24 cellular contexts compared by ENCODE assay signal in the genomic region with DNA sequence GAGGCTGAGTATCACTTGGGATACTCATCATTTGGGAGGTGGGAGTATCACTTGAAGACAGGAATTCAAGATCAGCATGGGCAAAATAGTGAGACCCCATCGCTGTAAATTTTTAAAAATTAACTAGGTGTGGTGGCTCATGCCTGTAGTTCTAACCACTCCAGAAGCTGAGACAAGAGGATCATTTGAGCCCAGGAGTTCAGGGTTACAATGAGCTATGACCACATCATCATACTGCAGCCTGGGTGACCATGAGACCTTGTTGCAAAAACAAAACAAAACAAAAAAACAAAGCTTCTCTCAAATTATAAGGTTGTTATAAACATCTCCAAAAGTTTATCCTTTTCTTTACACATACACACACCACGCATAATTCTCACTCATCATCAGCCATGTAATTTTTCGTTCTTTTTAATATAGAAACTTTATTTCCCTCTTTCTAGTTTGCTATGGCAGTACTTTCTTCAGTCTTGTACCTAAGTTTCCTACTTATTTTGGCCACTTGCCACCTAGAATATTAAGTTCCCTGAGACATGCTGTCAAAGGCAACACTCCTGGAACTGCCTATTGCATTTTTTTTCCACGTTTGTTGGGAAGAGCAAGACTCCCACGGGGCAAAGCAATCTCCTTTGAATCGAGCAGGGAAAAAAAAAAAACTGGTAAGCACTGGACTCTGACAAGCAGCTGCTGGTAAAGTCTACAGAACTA. TPM values are rescaled to one million over a fixed set of nuclear protein-coding genes. Genes with fewer than 3 reads are reported as not detected.
DNase-seq lines count a peak whose midpoint lies in the region; ATAC-seq, FAIRE-seq and TF ChIP-seq lines count a peak whose summit lies in the region.
"Had no signal": no experiment of that assay in that cellular context is flagged by ENCODE, and none has a peak within 500 bp of the region (broad histone marks: within the 10 kb centered on the region; RNA-seq: fewer than 3 reads in every experiment).

No MANE protein-coding gene starts in this region.

- H3K9me3 ChIP-seq in HepG2 (ENCODE audit: low read length) (no peaks in the 10 kb centered on the region), right lobe of liver (no peaks in the 10 kb centered on the region)
- H3K9me3 ChIP-seq: heart right ventricle, upper lobe of left lung had no signal

- in situ Hi-C loops in HepG2 (cut with HindIII; ENCODE audit: extremely low pct_ligation_motif_present, low pct_unique_long_range_greater_than_20kb), result loop anchor here (25.0 kb wide), 1 partner anchor 201 kb away; no protein-coding TSS in a partner anchor

- H3K27ac Mint-ChIP-seq in chondrocyte (ENCODE audit: unreplicated experiment) (peak overlapping the region; percentile 53), type B pancreatic cell (peak overlapping the region; percentile 10)
- H3K27ac Mint-ChIP-seq in effector memory CD8-positive, alpha-beta T cell, result no peak overlapping the region
- H3K27ac Mint-ChIP-seq: activated CD4-positive, alpha-beta T cell treated with anti-CD3 and anti-CD28 coated beads for 36 hours; activated CD8-positive, alpha-beta memory T cell treated with anti-CD3 and anti-CD28 coated beads, Interleukin-2, amount 10 ng/mL, durations not matched to agents 7 days and 5 days; activated naive CD8-positive, alpha-beta T cell treated with anti-CD3 and anti-CD28 coated beads, Interleukin-2, amount 50 U/mL, for 24 hours; activated T-helper 2 cell treated with anti-CD3 and anti-CD28 coated beads, Interferon-gamma antibody, Interleukin-2, Interleukin-4, amounts not matched to agents 10 μg/mL and 5 μg/mL and 100 μg/mL, durations not matched to agents 14 hours and 24 hours and 36 hours; CD8-positive, alpha-beta T cell; GM23338; immature natural killer cell; natural killer cell; stimulated activated naive CD8-positive, alpha-beta T cell treated with anti-CD3 and anti-CD28 coated beads, Interleukin-15, Interleukin-2, amounts not matched to agents 100 ng/mL and 50 ng/mL, for 24 hours had no signal

- no peaks in the 10 kb centered on the region for H4K20me1 ChIP-seq in HepG2 (ENCODE audit: insufficient read depth, low read length)

- TF ChIP-seq POLR2A in HepG2 (IDR thresholded peaks at IDR 0.05; ENCODE audit: insufficient read depth in 1 of 2, low read depth in 2 of 2, low read length in 2 of 2) (no peak), right lobe of liver (IDR thresholded peaks at IDR 0.05) (no peak), GM12891 (IDR thresholded peaks at IDR 0.05; ENCODE audit: low read depth, low read length) (no peak)

- peaks cover 10% of the 10 kb centered on the region for H3K4me1 ChIP-seq in HepG2 (ENCODE audit: insufficient read depth, low read length)
- H3K4me1 ChIP-seq in right lobe of liver, result no peaks in the 10 kb centered on the region
- H3K4me1 ChIP-seq: upper lobe of left lung had no signal

- BruUV-seq in HepG2 (replicated peaks; lab: Mats Ljungman, UMichigan), result no TSS peak

- H3K9me3 Mint-ChIP-seq in chondrocyte (ENCODE audit: low read depth) (no peaks in the 10 kb centered on the region), type B pancreatic cell (no peaks in the 10 kb centered on the region)
- H3K9me3 Mint-ChIP-seq in effector memory CD8-positive, alpha-beta T cell, result no peaks in the 10 kb centered on the region
- H3K9me3 Mint-ChIP-seq: activated naive CD8-positive, alpha-beta T cell treated with anti-CD3 and anti-CD28 coated beads, Interleukin-2, amount 50 U/mL, for 24 hours; activated T-helper 2 cell treated with anti-CD3 and anti-CD28 coated beads, Interferon-gamma antibody, Interleukin-2, Interleukin-4, amounts not matched to agents 10 μg/mL and 5 μg/mL and 100 μg/mL, durations not matched to agents 14 hours and 24 hours and 36 hours; CD8-positive, alpha-beta T cell; central memory CD8-positive, alpha-beta T cell; GM23338; immature natural killer cell; natural killer cell; stimulated activated naive CD8-positive, alpha-beta T cell treated with anti-CD3 and anti-CD28 coated beads, Interleukin-15, Interleukin-2, amounts not matched to agents 100 ng/mL and 50 ng/mL, for 24 hours had no signal

- ATAC-seq in HepG2, result peak; percentile 76
- ATAC-seq in right lobe of liver, result no peak
- no peak for ATAC-seq in effector memory CD8-positive, alpha-beta T cell (replicated peaks)
- ATAC-seq: activated CD4-positive, alpha-beta T cell treated with anti-CD3 and anti-CD28 coated beads for 36 hours; activated CD8-positive, alpha-beta memory T cell treated with anti-CD3 and anti-CD28 coated beads, Interleukin-2, amount 10 ng/mL, durations not matched to agents 7 days and 5 days; activated naive CD8-positive, alpha-beta T cell treated with anti-CD3 and anti-CD28 coated beads, Interleukin-2, amount 50 U/mL, for 24 hours; CD8-positive, alpha-beta T cell; heart right ventricle; natural killer cell had no signal

- H3K27ac ChIP-seq in HepG2 (ENCODE audit: extremely low read length, insufficient read depth, low read length) (no peak overlapping the region), right lobe of liver (no peak overlapping the region)
- H3K27ac ChIP-seq: heart right ventricle, upper lobe of left lung had no signal

- H3K27me3 Mint-ChIP-seq in chondrocyte (ENCODE audit: low read depth) (no peaks in the 10 kb centered on the region), type B pancreatic cell (no peaks in the 10 kb centered on the region)
- peaks cover 26 to 34% of the 10 kb centered on the region in 2 donors for H3K27me3 Mint-ChIP-seq in effector memory CD8-positive, alpha-beta T cell

- H3K36me3 ChIP-seq in HepG2 (replicated peaks in 1 of 2; ENCODE audit: control insufficient read depth in 1 of 2, insufficient read depth in 2 of 2, low read length in 2 of 2) (no peaks in the 10 kb centered on the region), right lobe of liver (no peaks in the 10 kb centered on the region)
- H3K36me3 ChIP-seq: heart right ventricle, upper lobe of left lung had no signal

- FAIRE-seq in HepG2 (lab: Jason Lieb, UNC) (no peak), GM12891 (lab: Jason Lieb, UNC) (no peak)

- intact Hi-C loops in HepG2 (cut with micrococcal nuclease; ENCODE audit: unreplicated experiment) (no loop called here), right lobe of liver (cut with DNase I) (no loop called here)

- H3K4me1 Mint-ChIP-seq in chondrocyte (ENCODE audit: low read depth) (peaks cover 13% of the 10 kb centered on the region), type B pancreatic cell (ENCODE audit: unreplicated experiment) (peaks cover 10% of the 10 kb centered on the region)
- no peaks in the 10 kb centered on the region for H3K4me1 Mint-ChIP-seq in effector memory CD8-positive, alpha-beta T cell (ENCODE audit: low read depth in 2 of 2)
- H3K4me1 Mint-ChIP-seq: activated CD4-positive, alpha-beta T cell treated with anti-CD3 and anti-CD28 coated beads for 36 hours; activated CD8-positive, alpha-beta memory T cell treated with anti-CD3 and anti-CD28 coated beads, Interleukin-2, amount 10 ng/mL, durations not matched to agents 7 days and 5 days; activated naive CD8-positive, alpha-beta T cell treated with anti-CD3 and anti-CD28 coated beads, Interleukin-2, amount 50 U/mL, for 24 hours; central memory CD8-positive, alpha-beta T cell; immature natural killer cell; natural killer cell had no signal

- H3K9ac ChIP-seq in HepG2 (ENCODE audit: insufficient read depth, low read depth, low read length), result no peak overlapping the region

- WGBS in HepG2 (ENCODE audit: low lambda C conversion rate), result 44% methylated on average over 6 of the region's 6 CpGs
- 43% methylated on average over 5 of the region's 6 CpGs for WGBS in right lobe of liver (ENCODE audit: insufficient coverage, low coverage, low lambda C conversion rate, missing lambda C conversion rate)

- TF ChIP-seq EP300 in HepG2 (IDR thresholded peaks at IDR 0.05; ENCODE audit: low read depth in 2 of 2, low read length in 2 of 2) (no peak), HepG2 (CRISPR knock-in tag; IDR thresholded peaks at IDR 0.05; ENCODE audit: borderline replicate concordance) (no peak)

- H3K4me3 Mint-ChIP-seq in chondrocyte (ENCODE audit: unreplicated experiment) (no peak overlapping the region), type B pancreatic cell (peak overlapping the region; percentile 41)
- no peak overlapping the region for H3K4me3 Mint-ChIP-seq in effector memory CD8-positive, alpha-beta T cell
- H3K4me3 Mint-ChIP-seq: activated CD4-positive, alpha-beta T cell treated with anti-CD3 and anti-CD28 coated beads for 36 hours; activated CD8-positive, alpha-beta memory T cell treated with anti-CD3 and anti-CD28 coated beads, Interleukin-2, amount 10 ng/mL, durations not matched to agents 7 days and 5 days; activated naive CD8-positive, alpha-beta T cell treated with anti-CD3 and anti-CD28 coated beads, Interleukin-2, amount 50 U/mL, for 24 hours; CD8-positive, alpha-beta T cell; central memory CD8-positive, alpha-beta T cell; GM23338; immature natural killer cell; natural killer cell; stimulated activated naive CD8-positive, alpha-beta T cell treated with anti-CD3 and anti-CD28 coated beads, Interleukin-15, Interleukin-2, amounts not matched to agents 100 ng/mL and 50 ng/mL, for 24 hours had no signal

- no peaks in the 10 kb centered on the region for H3K27me3 ChIP-seq in HepG2 (ENCODE audit: control insufficient read depth in 1 of 2, insufficient read depth in 2 of 2, low read length in 2 of 2)
- H3K27me3 ChIP-seq in right lobe of liver, result no peaks in the 10 kb centered on the region
- H3K27me3 ChIP-seq: upper lobe of left lung had no signal

- no peak for DNase-seq in HepG2 (ENCODE audit: low spot score)
- no peak for DNase-seq in right lobe of liver
- DNase-seq in chondrocyte (ENCODE audit: low spot score), result no peak
- peak; percentile 26 for DNase-seq in myocyte (ENCODE audit: low read depth)
- DNase-seq in type B pancreatic cell (ENCODE audit: extremely low spot score, unreplicated experiment), result peak; percentile 24
- no peak for DNase-seq in C1 segment of cervical spinal cord (lab: John Stamatoyannopoulos, UW)
- no peak for DNase-seq in effector memory CD8-positive, alpha-beta T cell
- no peak for DNase-seq in GM12891 (ENCODE audit: insufficient read length, low spot score)
- DNase-seq: activated CD4-positive, alpha-beta T cell treated with anti-CD3 and anti-CD28 coated beads for 36 hours; activated CD8-positive, alpha-beta memory T cell treated with anti-CD3 and anti-CD28 coated beads, Interleukin-2, amount 10 ng/mL, durations not matched to agents 7 days and 5 days; activated naive CD8-positive, alpha-beta T cell treated with anti-CD3 and anti-CD28 coated beads, Interleukin-2, amount 50 U/mL, for 24 hours; CD8-positive, alpha-beta T cell; DND-41; effector CD8-positive, alpha-beta T cell; heart right ventricle; immature natural killer cell; natural killer cell; NCI-H1092 treated with DMSO at 0.1 percent for 48 hours; retina; upper lobe of left lung had no signal

- POLR2A ChIA-PET in HepG2 (lab: Yijun Ruan, JAX), result interaction anchor here (1.8 kb wide), 1 partner anchor 8 kb away, joined by 7 read pairs; no protein-coding TSS in a partner anchor

- no peak overlapping the region for H2AFZ ChIP-seq in HepG2 (ENCODE audit: low read length)
- H2AFZ ChIP-seq: GM23338 had no signal

- peak overlapping the region; percentile 13; the same call in 1 of the 2 replicates for H3K4me2 ChIP-seq in HepG2 (ENCODE audit: low read depth, low read length)
- H3K4me2 ChIP-seq: GM23338 had no signal

- CTCF ChIA-PET in HepG2 (lab: Yijun Ruan, JAX; ENCODE audit: low intra/inter-chr PET ratio, low total read pairs), result no interaction called here

- TF ChIP-seq CTCF in HepG2 (CRISPR knock-in tag; IDR thresholded peaks at IDR 0.05) (no peak), right lobe of liver (IDR thresholded peaks at IDR 0.05) (no peak), chondrocyte (IDR thresholded peaks at IDR 0.05) (no peak), type B pancreatic cell (conservative IDR thresholded peaks at IDR 0.05) (no peak)

- no peak for TF ChIP-seq RAD21 in HepG2 (CRISPR knock-in tag; IDR thresholded peaks at IDR 0.05)

- no peaks in the 10 kb centered on the region for H3K36me3 Mint-ChIP-seq in chondrocyte (ENCODE audit: low read depth)
- no peaks in the 10 kb centered on the region for H3K36me3 Mint-ChIP-seq in type B pancreatic cell
- no peaks in the 10 kb centered on the region for H3K36me3 Mint-ChIP-seq in effector memory CD8-positive, alpha-beta T cell (ENCODE audit: insufficient read depth)
- H3K36me3 Mint-ChIP-seq: activated CD8-positive, alpha-beta memory T cell treated with anti-CD3 and anti-CD28 coated beads, Interleukin-2, amount 10 ng/mL, durations not matched to agents 7 days and 5 days; CD8-positive, alpha-beta T cell; immature natural killer cell; natural killer cell had no signal

- H3K4me3 ChIP-seq in HepG2 (replicated peaks in 1 of 3; ENCODE audit: insufficient read depth in 1 of 3, low read depth in 2 of 3, low read length in 3 of 3), result no peak overlapping the region
- no peak overlapping the region for H3K4me3 ChIP-seq in right lobe of liver
- H3K4me3 ChIP-seq: GM23338, heart right ventricle, upper lobe of left lung had no signal

- no peaks in the 10 kb centered on the region for H3K79me2 ChIP-seq in HepG2 (ENCODE audit: insufficient read depth, low read length)

RNA-seq across cellular contexts. Expression of gene SKIDA1, which starts 37.1 kb away (rescaled TPM):
- total RNA-seq in HepG2 (2016; rRNA removed; fragmentation: Illumina TruSeq; extraction: Trizol) (1.4 and 1.5 TPM in 2 replicates), right lobe of liver (1 to 10 TPM in 5 of 6 experiments, under 1 TPM in 1; 0.31 to 3.9 (median 2.1) TPM), chondrocyte (1.9 to 3.7 TPM (median 2.0 TPM) in 3 replicates), myocyte (0.26 and 0.37 TPM in 2 replicates), type B pancreatic cell (ENCODE audit: low replicate concordance) (9.6 and 24.3 TPM in 2 replicates)
- 0.35 and 0.40 TPM in 2 replicates for total RNA-seq in HepG2 (2016; cell fraction: cytosol; rRNA removed; fragmentation: Illumina TruSeq; extraction: Trizol; ENCODE audit: low read depth)
- total RNA-seq in HepG2 (2016; cell fraction: insoluble cytoplasmic fraction; rRNA removed; fragmentation: Illumina TruSeq; extraction: Trizol), result 1.1 and 1.2 TPM in 2 replicates
- 1.1 TPM in 2 replicates for total RNA-seq in HepG2 (2016; cell fraction: membrane; rRNA removed; fragmentation: Illumina TruSeq; extraction: Trizol)
- total RNA-seq in HepG2 (2016; cell fraction: nucleus; rRNA removed; fragmentation: Illumina TruSeq; extraction: Trizol), result 1.4 TPM in 2 replicates
- polyA plus RNA-seq in HepG2 (2011; rRNA removed), result 0.29 and 0.73 TPM in 2 replicates
- polyA plus RNA-seq in HepG2 (2011; cell fraction: cytosol; rRNA removed), result 0.17 and 0.19 TPM in 2 replicates
- 0.45 and 0.59 TPM in 2 replicates for polyA plus RNA-seq in HepG2 (2011; cell fraction: nucleus; rRNA removed)
- 0.24 and 0.85 TPM in 2 replicates for polyA plus RNA-seq in HepG2 (2012)
- 0.11 and 0.58 TPM in 2 replicates for polyA plus RNA-seq in HepG2 (2016; cell fraction: cytosol; fragmentation: Illumina TruSeq; extraction: Trizol; ENCODE audit: low read depth)
- polyA plus RNA-seq in HepG2 (2016; cell fraction: insoluble cytoplasmic fraction; fragmentation: Illumina TruSeq; extraction: Trizol; ENCODE audit: low read depth), result 0.67 and 0.78 TPM in 2 replicates
- polyA plus RNA-seq in HepG2 (2016; cell fraction: membrane; fragmentation: Illumina TruSeq; extraction: Trizol; ENCODE audit: low read depth), result 0.33 and 0.58 TPM in 2 replicates
- 2.7 and 2.8 TPM in 2 replicates for polyA plus RNA-seq in HepG2 (2016; cell fraction: nucleus; fragmentation: Illumina TruSeq; extraction: Trizol; ENCODE audit: insufficient read depth, low read depth)
- 0.12 and 0.28 TPM in 2 replicates for polyA minus RNA-seq in HepG2 (2011; rRNA and poly(A)+ RNA removed; ENCODE audit: low replicate concordance)
- polyA minus RNA-seq in HepG2 (2011; cell fraction: cytosol; rRNA and poly(A)+ RNA removed), result 0.49 and 0.88 TPM in 2 replicates
- polyA minus RNA-seq in HepG2 (2011; cell fraction: nucleus; rRNA and poly(A)+ RNA removed), result 0.50 and 0.52 TPM in 2 replicates
- polyA plus RNA-seq in myocyte (2012), result 0.16 TPM
- 0.10 TPM for polyA plus RNA-seq in GM12891 (2012; ENCODE audit: low read depth, missing spikeins)
- total RNA-seq: CD8-positive, alpha-beta T cell; natural killer cell had no signal
- polyA plus RNA-seq: immature natural killer cell had no signal

RNA-seq across cellular contexts. Expression of gene MLLT10, which starts 45.6 kb away (rescaled TPM):
- total RNA-seq in HepG2 (2016; rRNA removed; fragmentation: Illumina TruSeq; extraction: Trizol), result 39.3 and 51.3 TPM in 2 replicates
- total RNA-seq in HepG2 (2016; cell fraction: cytosol; rRNA removed; fragmentation: Illumina TruSeq; extraction: Trizol; ENCODE audit: low read depth), result 32.5 and 35.1 TPM in 2 replicates
- 40.6 and 48.2 TPM in 2 replicates for total RNA-seq in HepG2 (2016; cell fraction: insoluble cytoplasmic fraction; rRNA removed; fragmentation: Illumina TruSeq; extraction: Trizol)
- 43.6 and 51.5 TPM in 2 replicates for total RNA-seq in HepG2 (2016; cell fraction: membrane; rRNA removed; fragmentation: Illumina TruSeq; extraction: Trizol)
- total RNA-seq in HepG2 (2016; cell fraction: nucleus; rRNA removed; fragmentation: Illumina TruSeq; extraction: Trizol), result 132 and 141 TPM in 2 replicates
- polyA plus RNA-seq in HepG2 (2011; rRNA removed), result 72.1 and 84.1 TPM in 2 replicates
- 52.6 and 55.4 TPM in 2 replicates for polyA plus RNA-seq in HepG2 (2011; cell fraction: cytosol; rRNA removed)
- polyA plus RNA-seq in HepG2 (2011; cell fraction: nucleus; rRNA removed), result 70.8 and 78.9 TPM in 2 replicates
- polyA plus RNA-seq in HepG2 (2012), result 36.4 and 36.6 TPM in 2 replicates
- polyA plus RNA-seq in HepG2 (2016; cell fraction: cytosol; fragmentation: Illumina TruSeq; extraction: Trizol; ENCODE audit: low read depth), result 39.6 and 43.2 TPM in 2 replicates
- polyA plus RNA-seq in HepG2 (2016; cell fraction: insoluble cytoplasmic fraction; fragmentation: Illumina TruSeq; extraction: Trizol; ENCODE audit: low read depth), result 41.2 and 47.5 TPM in 2 replicates
- 46.0 and 49.8 TPM in 2 replicates for polyA plus RNA-seq in HepG2 (2016; cell fraction: membrane; fragmentation: Illumina TruSeq; extraction: Trizol; ENCODE audit: low read depth)
- 59.3 and 60.4 TPM in 2 replicates for polyA plus RNA-seq in HepG2 (2016; cell fraction: nucleus; fragmentation: Illumina TruSeq; extraction: Trizol; ENCODE audit: insufficient read depth, low read depth)
- polyA minus RNA-seq in HepG2 (2011; rRNA and poly(A)+ RNA removed; ENCODE audit: low replicate concordance), result 65.5 and 210 TPM in 2 replicates
- polyA minus RNA-seq in HepG2 (2011; cell fraction: cytosol; rRNA and poly(A)+ RNA removed), result 28.0 and 33.0 TPM in 2 replicates
- polyA minus RNA-seq in HepG2 (2011; cell fraction: nucleus; rRNA and poly(A)+ RNA removed), result 342 and 460 TPM in 2 replicates
- 10 to 100 TPM; 15.8 to 49.4 (median 20.1) TPM for total RNA-seq in right lobe of liver
- total RNA-seq in chondrocyte, result 35.4 to 39.0 TPM (median 37.5 TPM) in 3 replicates
- total RNA-seq in myocyte, result 15.5 and 20.4 TPM in 2 replicates
- 13.4 TPM for polyA plus RNA-seq in myocyte (2012)
- total RNA-seq in type B pancreatic cell (ENCODE audit: low replicate concordance), result 45.8 and 46.8 TPM in 2 replicates
- 20.4 TPM for polyA plus RNA-seq in GM12891 (2012; ENCODE audit: low read depth, missing spikeins)

Comparison
In these comparisons a context has a peak if more than half of its experiments do, and no peak if none do; other contexts are left out.
1. DNase-seq: peak in myocyte (single experiment) and type B pancreatic cell (single experiment); none in HepG2 (single experiment), right lobe of liver (0 of 3), chondrocyte (single experiment), C1 segment of cervical spinal cord (0 of 14), effector memory CD8-positive, alpha-beta T cell (0 of 3) and GM12891 (single experiment).
2. H3K27ac Mint-ChIP-seq: peak in chondrocyte (single experiment) and type B pancreatic cell (single experiment); none in effector memory CD8-positive, alpha-beta T cell (0 of 2).